Comparison of ENCODE assay signal across 29 cellular contexts in the genomic region with DNA sequence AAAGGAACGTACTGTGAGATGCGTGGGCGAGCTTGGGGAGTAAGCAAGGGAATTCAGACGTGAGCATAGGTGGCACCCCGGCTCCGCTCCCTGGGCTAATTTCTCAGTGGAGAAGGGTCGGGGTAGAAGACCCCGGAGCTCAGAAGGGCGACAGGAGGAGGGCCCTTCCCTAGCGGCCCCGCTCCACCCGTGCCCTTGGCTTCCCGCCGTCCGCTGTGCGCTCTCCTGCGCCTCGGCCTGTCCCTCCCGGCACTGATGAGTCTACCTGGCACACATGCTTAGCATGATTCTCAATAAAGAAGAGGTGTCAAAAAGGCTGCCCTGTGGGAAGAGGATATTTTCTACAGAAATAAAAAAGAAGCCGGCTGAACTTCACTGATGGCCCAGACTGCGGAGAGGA.
"Had no signal": no experiment of that assay in that cellular context is flagged by ENCODE, and none has a peak within 500 bp of the region (broad histone marks: within the 10 kb centered on the region; RNA-seq: fewer than 3 reads in every experiment).

No MANE protein-coding gene starts in this region.

- H3K9me3 Mint-ChIP-seq: endodermal cell had no signal

- H3K36me3 ChIP-seq: colonic mucosa, esophagus muscularis mucosa, esophagus squamous epithelium, gastrocnemius medialis, gastroesophageal sphincter, heart left ventricle, heart right ventricle had no signal

- ATAC-seq: effector memory CD8-positive, alpha-beta T cell; esophagus mucosa; foreskin keratinocyte; gastrocnemius medialis; gastroesophageal sphincter; heart left ventricle had no signal

- H3K4me3 Mint-ChIP-seq: dendritic cell treated with granulocyte-macrophage colony-stimulating factor and Interleukin-4, amounts not matched to agents 40 ng/mL and 50 ng/mL, for 4 days; effector memory CD8-positive, alpha-beta T cell; endodermal cell had no signal

- H3K9me3 ChIP-seq: colonic mucosa, esophagus muscularis mucosa, gastrocnemius medialis had no signal

- H3K27me3 ChIP-seq: colonic mucosa, dorsolateral prefrontal cortex, esophagus muscularis mucosa, esophagus squamous epithelium, foreskin keratinocyte, gastrocnemius medialis, gastroesophageal sphincter, heart left ventricle, heart right ventricle had no signal

- H3K4me1 Mint-ChIP-seq: endodermal cell had no signal

- H3K27ac ChIP-seq: colonic mucosa, coronary artery, dorsolateral prefrontal cortex, epithelial cell of prostate, esophagus muscularis mucosa, esophagus squamous epithelium, foreskin keratinocyte, gastrocnemius medialis, gastroesophageal sphincter, heart left ventricle, heart right ventricle had no signal

- H3K4me1 ChIP-seq: colonic mucosa, esophagus muscularis mucosa, esophagus squamous epithelium, foreskin keratinocyte, gastrocnemius medialis, gastroesophageal sphincter, heart left ventricle, heart right ventricle had no signal

- H3K27ac Mint-ChIP-seq: dendritic cell treated with granulocyte-macrophage colony-stimulating factor and Interleukin-4, amounts not matched to agents 40 ng/mL and 50 ng/mL, for 4 days; effector memory CD8-positive, alpha-beta T cell; endodermal cell had no signal

- H3K27me3 Mint-ChIP-seq: dendritic cell treated with granulocyte-macrophage colony-stimulating factor and Interleukin-4, amounts not matched to agents 40 ng/mL and 50 ng/mL, for 4 days; effector memory CD8-positive, alpha-beta T cell had no signal

- DNase-seq: colonic mucosa; cortex of kidney; dermis blood vessel endothelial cell; dorsolateral prefrontal cortex; effector CD4-positive, alpha-beta T cell; effector CD8-positive, alpha-beta T cell; effector memory CD4-positive, alpha-beta T cell; effector memory CD8-positive, alpha-beta T cell; endodermal cell; erythroblast; esophagus squamous epithelium; foreskin fibroblast; foreskin keratinocyte; foreskin melanocyte; gastrocnemius medialis; glutamatergic neuron; head of caudate nucleus; heart left ventricle; heart right ventricle had no signal

- FAIRE-seq: colon, endometrium, endothelial cell of umbilical vein, frontal cortex had no signal

- H3K4me3 ChIP-seq: colonic mucosa, coronary artery, dorsolateral prefrontal cortex, esophagus muscularis mucosa, esophagus squamous epithelium, gastrocnemius medialis, gastroesophageal sphincter, heart left ventricle, heart right ventricle had no signal
